Comparison of ENCODE assay signal across 8 cellular contexts in genomic region chr15:40405501-40406381, GRCh38. TPM values are rescaled to one million over a fixed set of nuclear protein-coding genes. Genes with fewer than 3 reads are reported as not detected.
A peak's percentile ranks its signal among the peaks of the same experiment; 100 is the strongest.
DNase-seq lines count a peak whose midpoint lies in the region; ATAC-seq and TF ChIP-seq lines count a peak whose summit lies in the region.

Gene IVD, plus strand, starts transcription at chr15:40405795. Its CDS starts 33 bp downstream, at chr15:40405828.

- CTCF ChIA-PET in CD8-positive, alpha-beta memory T cell (lab: Charles Lee): interaction anchor here (0.9 to 5.8 kb wide), 17 partner anchors 12 to 188 kb away, joined by 3 to 32 read pairs (median 4); partner anchors contain the start of genes KNSTRN and PLCB2

- DNase-seq in CD8-positive, alpha-beta memory T cell: peak; percentile 87 to 93 (median 88)
- DNase-seq in GM20000 (ENCODE audit: low spot score) (peak; percentile 95), HT-29 (ENCODE audit: low spot score) (peak; percentile 98), NOMO-1 treated with DMSO at 0.1 percent for 48 hours (lab: John Stamatoyannopoulos, UW; ENCODE audit: unreplicated experiment) (peak; percentile 94), medulla oblongata (ENCODE audit: extremely low spot score) (peak; percentile 98)
- peak; percentile 80 to 81 for DNase-seq in activated CD8-positive, alpha-beta memory T cell treated with anti-CD3 and anti-CD28 coated beads for 4 hours (ENCODE audit: low read depth in 2 of 2)
- peak; percentile 84 to 87 (median 85) for DNase-seq in effector memory CD8-positive, alpha-beta T cell
- DNase-seq in stimulated activated CD8-positive, alpha-beta memory T cell treated with anti-CD3 and anti-CD28 coated beads, Interleukin-12 subunit alpha, Interleukin-12 subunit beta, amount 100 ng/mL, for 1 hour (ENCODE audit: low read depth): peak; percentile 80

- H3K36me3 Mint-ChIP-seq in CD8-positive, alpha-beta memory T cell: peaks cover 2 to 39% (median 2%) of the 10 kb centered on the region in 3 donors
- H3K36me3 Mint-ChIP-seq in effector memory CD8-positive, alpha-beta T cell (ENCODE audit: insufficient read depth): peaks cover 27% of the 10 kb centered on the region

- H3K9me3 ChIP-seq in CD8-positive, alpha-beta memory T cell (ENCODE audit: low read length): no peaks in the 10 kb centered on the region

- H3K27me3 Mint-ChIP-seq in CD8-positive, alpha-beta memory T cell: no peaks in the 10 kb centered on the region
- H3K27me3 Mint-ChIP-seq in effector memory CD8-positive, alpha-beta T cell: no peaks in the 10 kb centered on the region

- no peak for TF ChIP-seq CTCF in GM20000 (IDR thresholded peaks at IDR 0.05; ENCODE audit: extremely low read depth, missing control alignments)

- H3K4me1 ChIP-seq in CD8-positive, alpha-beta memory T cell (ENCODE audit: insufficient read depth, low read length): peaks cover 24% of the 10 kb centered on the region

- peaks cover 6% of the 10 kb centered on the region for H3K36me3 ChIP-seq in CD8-positive, alpha-beta memory T cell (ENCODE audit: insufficient read depth, low read length)

- H3K4me3 ChIP-seq in CD8-positive, alpha-beta memory T cell (ENCODE audit: low read length): peak within 1 kb of the TSS; percentile 85

- H3K4me1 Mint-ChIP-seq in CD8-positive, alpha-beta memory T cell: peaks cover 31 to 54% (median 45%) of the 10 kb centered on the region in 3 donors
- peaks cover 30 to 39% of the 10 kb centered on the region in 2 donors for H3K4me1 Mint-ChIP-seq in effector memory CD8-positive, alpha-beta T cell (ENCODE audit: low read depth in 2 of 2)

- peak; percentile 98 for ATAC-seq in effector memory CD8-positive, alpha-beta T cell (replicated peaks)

- peak within 1 kb of the TSS; percentile 68 to 93 (median 88) for H3K27ac Mint-ChIP-seq in CD8-positive, alpha-beta memory T cell
- peak within 1 kb of the TSS; percentile 82 to 87 for H3K27ac Mint-ChIP-seq in effector memory CD8-positive, alpha-beta T cell

- no peaks in the 10 kb centered on the region for H3K9me3 Mint-ChIP-seq in CD8-positive, alpha-beta memory T cell
- H3K9me3 Mint-ChIP-seq in effector memory CD8-positive, alpha-beta T cell: no peaks in the 10 kb centered on the region

- POLR2A ChIA-PET in CD8-positive, alpha-beta memory T cell (lab: Charles Lee): interaction anchor here (0.5 to 1.8 kb wide), 7 partner anchors 12 to 1214 kb away, joined by 3 to 10 read pairs (median 4); partner anchors contain the start of genes BAHD1 and KNSTRN

- peak within 1 kb of the TSS; percentile 57 for H3K27ac ChIP-seq in CD8-positive, alpha-beta memory T cell (ENCODE audit: low read depth, low read length)

- peak within 1 kb of the TSS; percentile 86 to 96 (median 91) for H3K4me3 Mint-ChIP-seq in CD8-positive, alpha-beta memory T cell
- peak within 1 kb of the TSS; percentile 90 to 94 for H3K4me3 Mint-ChIP-seq in effector memory CD8-positive, alpha-beta T cell

- no peaks in the 10 kb centered on the region for H3K27me3 ChIP-seq in CD8-positive, alpha-beta memory T cell (ENCODE audit: insufficient read depth, low read length, poor library complexity, severe bottlenecking)

RNA-seq across cellular contexts. Expression of gene IVD, which starts in this region (rescaled TPM):
- 10 to 100 TPM; 68.5 to 80.1 TPM for total RNA-seq in CD8-positive, alpha-beta memory T cell
- polyA plus RNA-seq in CD8-positive, alpha-beta memory T cell: 56.0 TPM
- 38.8 and 44.6 TPM in 2 replicates for total RNA-seq in HT-29 (2014; rRNA removed; shearing (Covaris generic))

Comparison
In these comparisons a context has a peak if more than half of its experiments do, and no peak if none do; other contexts are left out.
1. Peak in every context shown above with its lines: DNase-seq, ATAC-seq, H3K4me3 ChIP-seq and H3K27ac ChIP-seq.